In the genomic region with DNA sequence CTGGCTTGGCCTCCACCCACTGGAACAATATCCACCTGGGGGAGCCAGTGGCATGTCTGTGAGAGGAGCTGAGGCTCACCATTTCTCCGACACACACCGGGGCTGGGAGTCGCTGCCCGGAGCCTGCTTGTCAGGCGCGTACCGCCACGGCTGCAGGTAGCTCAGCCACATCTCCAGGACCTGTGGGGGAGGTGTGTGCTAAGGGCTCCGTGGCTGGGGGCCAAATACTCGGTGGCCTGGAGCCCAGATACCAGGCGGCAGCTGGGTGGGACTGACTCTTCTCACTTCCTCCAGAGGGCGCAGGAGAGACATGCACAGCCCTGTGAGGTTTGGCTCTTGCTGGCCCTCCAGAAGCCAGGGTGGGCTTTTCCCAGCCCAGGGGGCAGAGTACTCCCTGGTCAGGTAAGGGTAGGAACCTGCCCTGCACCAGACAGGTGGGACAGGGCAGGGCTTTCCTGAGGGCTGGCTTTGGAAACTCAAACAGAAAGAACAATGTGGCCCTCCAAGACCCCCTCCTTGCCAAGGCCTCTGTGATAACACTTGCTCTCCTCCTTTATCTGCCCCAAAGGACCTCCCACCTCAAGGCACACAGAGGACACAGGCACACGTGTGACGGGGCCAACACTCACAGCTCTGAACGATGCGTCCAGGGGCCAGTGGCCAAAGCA, we compare ENCODE assay signal across 1 cellular context.
TF ChIP-seq lines count a peak whose summit lies in the region.

No MANE protein-coding gene starts in this region.

TF ChIP-seq in SK-N-SH, 30 proteins besides CTCF, POLR2A, EP300 and RAD21:
- peak; percentile 35; the same call in 1 of the 2 replicates for TF ChIP-seq SMC3 (IDR thresholded peaks at IDR 0.05; ENCODE audit: low read depth, low read length)
